ENCODE assay signal across 8 cellular contexts in genomic region chr5:180806351-180807011, GRCh38. TPM values are rescaled to one million over a fixed set of nuclear protein-coding genes. Genes with fewer than 3 reads are reported as not detected.
DNase-seq lines count a peak whose midpoint lies in the region; ATAC-seq and TF ChIP-seq lines count a peak whose summit lies in the region.
"Had no signal": no experiment of that assay in that cellular context is flagged by ENCODE, and none has a peak within 500 bp of the region (broad histone marks: within the 10 kb centered on the region; RNA-seq: fewer than 3 reads in every experiment).

No MANE protein-coding gene starts in this region.

- POLR2A ChIA-PET in activated CD8-positive, alpha-beta T cell treated with anti-CD3 and anti-CD28 coated beads, Interleukin-2, amount 10 ng/mL, durations not matched to agents 7 days and 5 days (lab: Charles Lee), result interaction anchor here (1.0 to 14.7 kb wide), 2 partner anchors 9 to 24 kb away, joined by 3 to 244 read pairs; no protein-coding TSS in a partner anchor

- no peak for TF ChIP-seq CTCF in glutamatergic neuron (IDR thresholded peaks at IDR 0.05; ENCODE audit: partially characterized antibody, unreplicated experiment)

- H3K27ac Mint-ChIP-seq in IgD-negative memory B cell (peak overlapping the region; percentile 66 to 100 (median 87)), glutamatergic neuron (ENCODE audit: unreplicated experiment) (peak overlapping the region; percentile 93)
- H3K27ac Mint-ChIP-seq in activated CD8-positive, alpha-beta T cell treated with anti-CD3 and anti-CD28 coated beads, Interleukin-2, amount 10 ng/mL, durations not matched to agents 7 days and 5 days, result peak overlapping the region; percentile 100
- peak overlapping the region; percentile 93 for H3K27ac Mint-ChIP-seq in stimulated activated memory B cell treated with anti-CD40 and anti-IgM and Interleukin-4, amounts not matched to agents 10 μg/mL and 1 μg/mL and 100 μg/mL, for 72 hours

- peak overlapping the region; percentile 74 to 100 (median 96) for H3K4me3 Mint-ChIP-seq in IgD-negative memory B cell
- H3K4me3 Mint-ChIP-seq in activated CD8-positive, alpha-beta T cell treated with anti-CD3 and anti-CD28 coated beads, Interleukin-2, amount 10 ng/mL, durations not matched to agents 7 days and 5 days, result peak overlapping the region; percentile 73
- peak overlapping the region; percentile 84 for H3K4me3 Mint-ChIP-seq in glutamatergic neuron (ENCODE audit: unreplicated experiment)
- H3K4me3 Mint-ChIP-seq in stimulated activated memory B cell treated with anti-CD40 and anti-IgM and Interleukin-4, amounts not matched to agents 10 μg/mL and 1 μg/mL and 100 μg/mL, for 72 hours, result peak overlapping the region; percentile 77

- no peak for ATAC-seq in activated CD8-positive, alpha-beta T cell treated with anti-CD3 and anti-CD28 coated beads, Interleukin-2, amount 10 ng/mL, durations not matched to agents 7 days and 5 days
- no peak for ATAC-seq in stimulated activated memory B cell treated with anti-CD40 and anti-IgM and Interleukin-4, amounts not matched to agents 10 μg/mL and 1 μg/mL and 100 μg/mL, for 72 hours

- CTCF ChIA-PET in activated CD8-positive, alpha-beta T cell treated with anti-CD3 and anti-CD28 coated beads, Interleukin-2, amount 10 ng/mL, durations not matched to agents 7 days and 5 days (lab: Charles Lee), result interaction anchor here (5.7 kb wide), 1 partner anchor 25 kb away, joined by 42 read pairs; no protein-coding TSS in a partner anchor

- no peak for DNase-seq in activated CD8-positive, alpha-beta T cell treated with anti-CD3 and anti-CD28 coated beads, Interleukin-2, amount 10 ng/mL, durations not matched to agents 7 days and 5 days
- DNase-seq in glutamatergic neuron, result peak; percentile 62
- no peak for DNase-seq in COR-L47 (lab: John Stamatoyannopoulos, UW)
- DNase-seq in activated CD4-positive, CD25-positive, alpha-beta regulatory T cell (lab: John Stamatoyannopoulos, UW), result no peak
- no peak for DNase-seq in posterior cingulate gyrus
- DNase-seq: NCI-H524 had no signal

- H3K9me3 Mint-ChIP-seq in IgD-negative memory B cell (no peaks in the 10 kb centered on the region), glutamatergic neuron (ENCODE audit: unreplicated experiment) (peaks cover 13% of the 10 kb centered on the region)
- no peaks in the 10 kb centered on the region for H3K9me3 Mint-ChIP-seq in activated CD8-positive, alpha-beta T cell treated with anti-CD3 and anti-CD28 coated beads, Interleukin-2, amount 10 ng/mL, durations not matched to agents 7 days and 5 days (ENCODE audit: insufficient read depth)
- H3K9me3 Mint-ChIP-seq in stimulated activated memory B cell treated with anti-CD40 and anti-IgM and Interleukin-4, amounts not matched to agents 10 μg/mL and 1 μg/mL and 100 μg/mL, for 72 hours, result no peaks in the 10 kb centered on the region

- H3K4me1 Mint-ChIP-seq in IgD-negative memory B cell (peaks cover 50 to 61% (median 57%) of the 10 kb centered on the region in 3 donors), glutamatergic neuron (ENCODE audit: low read depth, unreplicated experiment) (peaks cover 54% of the 10 kb centered on the region)
- peaks cover 62% of the 10 kb centered on the region for H3K4me1 Mint-ChIP-seq in activated CD8-positive, alpha-beta T cell treated with anti-CD3 and anti-CD28 coated beads, Interleukin-2, amount 10 ng/mL, durations not matched to agents 7 days and 5 days (ENCODE audit: low read depth)
- peaks cover 64% of the 10 kb centered on the region for H3K4me1 Mint-ChIP-seq in stimulated activated memory B cell treated with anti-CD40 and anti-IgM and Interleukin-4, amounts not matched to agents 10 μg/mL and 1 μg/mL and 100 μg/mL, for 72 hours

- intact Hi-C loops in posterior cingulate gyrus (cut with DNase I), result no loop called here

- no peaks in the 10 kb centered on the region for H3K27me3 Mint-ChIP-seq in IgD-negative memory B cell
- no peaks in the 10 kb centered on the region for H3K27me3 Mint-ChIP-seq in activated CD8-positive, alpha-beta T cell treated with anti-CD3 and anti-CD28 coated beads, Interleukin-2, amount 10 ng/mL, durations not matched to agents 7 days and 5 days (ENCODE audit: low read depth)
- H3K27me3 Mint-ChIP-seq in glutamatergic neuron (ENCODE audit: unreplicated experiment), result peaks cover 4% of the 10 kb centered on the region
- no peaks in the 10 kb centered on the region for H3K27me3 Mint-ChIP-seq in stimulated activated memory B cell treated with anti-CD40 and anti-IgM and Interleukin-4, amounts not matched to agents 10 μg/mL and 1 μg/mL and 100 μg/mL, for 72 hours

- H3K36me3 Mint-ChIP-seq in IgD-negative memory B cell (no peaks in the 10 kb centered on the region), glutamatergic neuron (ENCODE audit: unreplicated experiment) (no peaks in the 10 kb centered on the region)
- peaks cover 52% of the 10 kb centered on the region for H3K36me3 Mint-ChIP-seq in activated CD8-positive, alpha-beta T cell treated with anti-CD3 and anti-CD28 coated beads, Interleukin-2, amount 10 ng/mL, durations not matched to agents 7 days and 5 days (ENCODE audit: low read depth)
- peaks cover 70% of the 10 kb centered on the region for H3K36me3 Mint-ChIP-seq in stimulated activated memory B cell treated with anti-CD40 and anti-IgM and Interleukin-4, amounts not matched to agents 10 μg/mL and 1 μg/mL and 100 μg/mL, for 72 hours

RNA-seq across cellular contexts. Expression of gene MGAT1, which starts 3.9 kb away (rescaled TPM):
- polyA plus RNA-seq in IgD-negative memory B cell, result 101 TPM
- 100 to 1,000 TPM; 154 to 161 TPM for total RNA-seq in activated CD8-positive, alpha-beta T cell treated with anti-CD3 and anti-CD28 coated beads, Interleukin-2, amount 10 ng/mL, durations not matched to agents 7 days and 5 days
- 45.6 TPM for total RNA-seq in glutamatergic neuron (ENCODE audit: unreplicated experiment)

RNA-seq across cellular contexts. Expression of gene ZFP62, which starts 54.6 kb away (rescaled TPM):
- 22.1 TPM for polyA plus RNA-seq in IgD-negative memory B cell
- total RNA-seq in activated CD8-positive, alpha-beta T cell treated with anti-CD3 and anti-CD28 coated beads, Interleukin-2, amount 10 ng/mL, durations not matched to agents 7 days and 5 days, result 10 to 100 TPM; 22.8 to 25.3 TPM
- 27.0 TPM for total RNA-seq in glutamatergic neuron (ENCODE audit: unreplicated experiment)
